In genomic region chr2:101806123-101806522, GRCh38 we compare ENCODE assay signal across 9 cellular contexts.
DNase-seq lines count a peak whose midpoint lies in the region; ATAC-seq and TF ChIP-seq lines count a peak whose summit lies in the region.
"Had no signal": no experiment of that assay in that cellular context is flagged by ENCODE, and none has a peak within 500 bp of the region (broad histone marks: within the 10 kb centered on the region; RNA-seq: fewer than 3 reads in every experiment).

No MANE protein-coding gene starts in this region.

- H4K20me1 ChIP-seq in IMR-90 (ENCODE audit: insufficient read depth, low read length), result peaks cover 79% of the 10 kb centered on the region

- no peaks in the 10 kb centered on the region for H3K9me3 ChIP-seq in CD8-positive, alpha-beta memory T cell (ENCODE audit: low read length)
- H3K9me3 ChIP-seq in IMR-90 (ENCODE audit: control insufficient read depth, insufficient read depth, low read length), result no peaks in the 10 kb centered on the region

- TF ChIP-seq RAD21 in IMR-90 (IDR thresholded peaks at IDR 0.05; ENCODE audit: low read length), result no peak

- no peaks in the 10 kb centered on the region for H3K9me3 Mint-ChIP-seq in CD8-positive, alpha-beta memory T cell

- H3K27ac Mint-ChIP-seq in CD8-positive, alpha-beta memory T cell, result peak overlapping the region in 6 of 8 donors; percentile 6 to 64 (median 52)

- peaks cover 44% of the 10 kb centered on the region for H3K4me1 ChIP-seq in CD8-positive, alpha-beta memory T cell (ENCODE audit: insufficient read depth, low read length)
- H3K4me1 ChIP-seq in IMR-90 (ENCODE audit: control insufficient read depth, insufficient read depth, low read length), result peaks cover 26% of the 10 kb centered on the region
- peaks cover 14% of the 10 kb centered on the region for H3K4me1 ChIP-seq in mesendoderm (ENCODE audit: control insufficient read depth, low read depth, low read length)

- H4K8ac ChIP-seq in IMR-90 (ENCODE audit: low read depth in 2 of 2, low read length in 2 of 2) (peak overlapping the region in 1 of 2 experiments; percentile 36; a peak in 2 of 4 replicates), mesendoderm (ENCODE audit: low read depth, low read length) (no peak overlapping the region)

- peaks cover 52 to 82% (median 65%) of the 10 kb centered on the region in 3 donors for H3K4me1 Mint-ChIP-seq in CD8-positive, alpha-beta memory T cell

- H3K36me3 ChIP-seq in CD8-positive, alpha-beta memory T cell (ENCODE audit: insufficient read depth, low read length), result peaks cover 5% of the 10 kb centered on the region
- H3K36me3 ChIP-seq in IMR-90 (ENCODE audit: control insufficient read depth, insufficient read depth, low read length) (no peaks in the 10 kb centered on the region; the same call in 1 of the 2 replicates), brain microvascular endothelial cell (replicated peaks) (no peaks in the 10 kb centered on the region), mesendoderm (ENCODE audit: control insufficient read depth, insufficient read depth, low read length) (no peaks in the 10 kb centered on the region)

- in situ Hi-C loops in IMR-90 (cut with MboI; ENCODE audit: low sequenced_read_pairs) (no loop called here), brain microvascular endothelial cell (cut with HindIII; ENCODE audit: low pct_ligation_motif_present, low sequenced_read_pairs) (no loop called here)

- no peak overlapping the region for H3K27ac ChIP-seq in CD8-positive, alpha-beta memory T cell (ENCODE audit: low read depth, low read length)
- H3K27ac ChIP-seq in IMR-90 (ENCODE audit: insufficient read depth, low read length) (peak overlapping the region; percentile 61), brain microvascular endothelial cell (peak overlapping the region; percentile 96), mesendoderm (ENCODE audit: low read depth, low read length) (peak overlapping the region; percentile 53)

- no peak for DNase-seq in CD8-positive, alpha-beta memory T cell
- DNase-seq in IMR-90 (peak; percentile 76), brain microvascular endothelial cell (peak; percentile 84), mesendoderm (peak; percentile 92), NOMO-1 (lab: John Stamatoyannopoulos, UW; ENCODE audit: unreplicated experiment in 2 of 2) (no peak)
- no peak for DNase-seq in activated CD4-positive, alpha-beta T cell treated with anti-CD3 and anti-CD28 coated beads, Interleukin-2, amount 50 U/mL, for 48 hours
- DNase-seq: posterior cingulate gyrus had no signal

- WGBS in IMR-90 (ENCODE audit: extremely low coverage in 2 of 2, insufficient read length in 1 of 2), 2 experiments, result no CpG with 5 or more reads among the region's 5 CpGs
- WGBS in mesendoderm (ENCODE audit: extremely low coverage, insufficient coverage, low lambda C conversion rate), result no CpG with 5 or more reads among the region's 5 CpGs

- H3K36me3 Mint-ChIP-seq in CD8-positive, alpha-beta memory T cell, result peaks cover 0 to 7% (median 5%) of the 10 kb centered on the region in 3 donors

- H2BK120ac ChIP-seq in IMR-90 (ENCODE audit: low read depth, low read length), result peak overlapping the region; percentile 33; the same call in 1 of the 2 replicates
- no peak overlapping the region for H2BK120ac ChIP-seq in mesendoderm (ENCODE audit: low read depth, low read length)

- TF ChIP-seq CTCF in IMR-90 (conservative IDR thresholded peaks at IDR 0.05; ENCODE audit: low read depth, low read length) (no peak), brain microvascular endothelial cell (IDR thresholded peaks at IDR 0.05; ENCODE audit: low read depth, low read length, missing control alignments) (no peak)

- H3K4ac ChIP-seq in IMR-90 (ENCODE audit: low read depth, low read length) (peak overlapping the region; percentile 61; the same call in 1 of the 2 replicates), mesendoderm (ENCODE audit: low read depth, low read length) (peak overlapping the region; percentile 3)

- peaks cover 38% of the 10 kb centered on the region for H3K9me1 ChIP-seq in IMR-90 (ENCODE audit: insufficient read depth, low read length)

- H3K23ac ChIP-seq in IMR-90 (ENCODE audit: low read depth, low read length), result no peak overlapping the region
- H3K23ac ChIP-seq in mesendoderm (ENCODE audit: low read length), result no peak overlapping the region

- peak overlapping the region in 4 of 7 donors; percentile 13 to 53 (median 44) for H3K4me3 Mint-ChIP-seq in CD8-positive, alpha-beta memory T cell

- no peak overlapping the region for H2AK9ac ChIP-seq in IMR-90 (replicated peaks; ENCODE audit: low read depth, low read length, poor library complexity)

- H2BK20ac ChIP-seq in IMR-90 (ENCODE audit: low read depth, low read length), result peak overlapping the region; percentile 65; the same call in 1 of the 2 replicates

- no peaks in the 10 kb centered on the region for H3K27me3 Mint-ChIP-seq in CD8-positive, alpha-beta memory T cell

- H3K79me1 ChIP-seq in IMR-90 (ENCODE audit: low read depth in 1 of 2, low read length in 2 of 2), result peaks cover 40 to 80% of the 10 kb centered on the region in 2 experiments
- peaks cover 29% of the 10 kb centered on the region for H3K79me1 ChIP-seq in mesendoderm (ENCODE audit: low read length)

- no peaks in the 10 kb centered on the region for H3K27me3 ChIP-seq in CD8-positive, alpha-beta memory T cell (ENCODE audit: insufficient read depth, low read length, poor library complexity, severe bottlenecking)
- H3K27me3 ChIP-seq in IMR-90 (ENCODE audit: control insufficient read depth, insufficient read depth, low read length), result no peaks in the 10 kb centered on the region
- no peaks in the 10 kb centered on the region for H3K27me3 ChIP-seq in brain microvascular endothelial cell (replicated peaks)
- H3K27me3 ChIP-seq in mesendoderm (ENCODE audit: insufficient read depth, low read length, poor library complexity), result no peaks in the 10 kb centered on the region

- no peak for TF ChIP-seq POLR2A in IMR-90 (IDR thresholded peaks at IDR 0.05; ENCODE audit: low read depth, low read length)

- H3K4me2 ChIP-seq in IMR-90 (ENCODE audit: low read depth, low read length) (peak overlapping the region; percentile 25), mesendoderm (ENCODE audit: low read length) (no peak overlapping the region)

- H3K18ac ChIP-seq in IMR-90 (ENCODE audit: low read depth, low read length) (no peak overlapping the region; the same call in 1 of the 2 replicates), mesendoderm (ENCODE audit: low read length) (peak overlapping the region; percentile 64)

- no TSS peak for BruUV-seq in IMR-90 (replicated peaks; lab: Mats Ljungman, UMichigan)

- no peak overlapping the region for H2AFZ ChIP-seq in IMR-90 (replicated peaks; ENCODE audit: low read length, poor library complexity)

- peaks cover 48% of the 10 kb centered on the region for H3K79me2 ChIP-seq in mesendoderm (ENCODE audit: control insufficient read depth, insufficient read depth, low read length)

- intact Hi-C loops in IMR-90 (cut with micrococcal nuclease), result no loop called here

- H2BK5ac ChIP-seq in IMR-90 (ENCODE audit: low read depth, low read length, poor library complexity, severe bottlenecking) (peak overlapping the region; percentile 73), mesendoderm (ENCODE audit: low read length) (no peak overlapping the region)

- peak; percentile 47 for ATAC-seq in IMR-90 (ENCODE audit: low read depth)
- no peak for ATAC-seq in GM18868 (IDR thresholded peaks at IDR 0.05; ENCODE audit: unreplicated experiment)
- no peak for ATAC-seq in GM19467 (IDR thresholded peaks at IDR 0.05; ENCODE audit: unreplicated experiment)

- H3K56ac ChIP-seq in IMR-90 (ENCODE audit: extremely low read depth, insufficient read depth, low read length) (no peak overlapping the region), mesendoderm (ENCODE audit: low read length) (no peak overlapping the region)

- peak overlapping the region; percentile 59; the same call in 1 of the 2 replicates for H4K5ac ChIP-seq in IMR-90 (ENCODE audit: low read depth, low read length)
- no peak overlapping the region for H4K5ac ChIP-seq in mesendoderm (ENCODE audit: low read length)

- H2AK5ac ChIP-seq in IMR-90 (ENCODE audit: low read depth, low read length) (no peak overlapping the region), mesendoderm (ENCODE audit: low read length) (no peak overlapping the region)

- H3K9ac ChIP-seq in IMR-90 (ENCODE audit: low read depth, low read length) (no peak overlapping the region), mesendoderm (ENCODE audit: low read length) (no peak overlapping the region)

- CTCF ChIA-PET in CD8-positive, alpha-beta memory T cell (lab: Charles Lee), result interaction anchor here (1.1 kb wide), 1 partner anchor 25 kb away, joined by 3 read pairs; no protein-coding TSS in a partner anchor
- CTCF ChIA-PET in IMR-90 (lab: Yijun Ruan, JAX), result interaction anchor here (0.6 kb wide), 1 partner anchor 550 kb away, joined by 5 read pairs; no protein-coding TSS in a partner anchor

- POLR2A ChIA-PET in CD8-positive, alpha-beta memory T cell (lab: Charles Lee), result no interaction called here
- POLR2A ChIA-PET in IMR-90 (lab: Charles Lee; ENCODE audit: unreplicated experiment), result no interaction called here

- H4K91ac ChIP-seq in IMR-90 (ENCODE audit: insufficient read depth, low read depth, low read length), result no peak overlapping the region

- dilution Hi-C loops in IMR-90 (cut with HindIII; ENCODE audit: low sequenced_read_pairs, unreplicated experiment), result no loop called here

- no peak overlapping the region for H3K4me3 ChIP-seq in CD8-positive, alpha-beta memory T cell (ENCODE audit: low read length)
- H3K4me3 ChIP-seq in IMR-90 (ENCODE audit: insufficient read depth, low read depth, low read length) (no peak overlapping the region), brain microvascular endothelial cell (ENCODE audit: low read depth, low read length) (no peak overlapping the region), mesendoderm (ENCODE audit: low read length) (no peak overlapping the region)

- H2BK15ac ChIP-seq in IMR-90 (ENCODE audit: low read depth, low read length) (no peak overlapping the region), mesendoderm (replicated peaks; ENCODE audit: low read depth) (no peak overlapping the region)

- H3K14ac ChIP-seq in IMR-90 (replicated peaks; ENCODE audit: low read depth, low read length), result no peak overlapping the region

TF ChIP-seq in IMR-90, 13 proteins besides CTCF, POLR2A, EP300 and RAD21 (continues in another document):
- TF ChIP-seq BHLHE40 (IDR thresholded peaks at IDR 0.05; ENCODE audit: low read depth, low read length), result peak; percentile 43; the same call in 1 of the 2 replicates
- TF ChIP-seq USF2 (IDR thresholded peaks at IDR 0.05; ENCODE audit: low read depth, low read length), result no peak
- TF ChIP-seq SMC3 (IDR thresholded peaks at IDR 0.05; ENCODE audit: low read depth, low read length), result no peak
- TF ChIP-seq MAZ (IDR thresholded peaks at IDR 0.05; ENCODE audit: borderline replicate concordance, low read depth, low read length), result no peak
- TF ChIP-seq NFE2L2 (IDR thresholded peaks at IDR 0.05; ENCODE audit: low read depth, low read length), result no peak

Comparison
In these comparisons a context has a peak if more than half of its experiments do, and no peak if none do; other contexts are left out.
1. DNase-seq: peak in IMR-90 (single experiment), brain microvascular endothelial cell (single experiment) and mesendoderm (single experiment); none in CD8-positive, alpha-beta memory T cell (0 of 5), NOMO-1 (0 of 2) and activated CD4-positive, alpha-beta T cell treated with anti-CD3 and anti-CD28 coated beads, Interleukin-2, amount 50 U/mL, for 48 hours (0 of 2).